Comparison of ENCODE assay signal across 20 cellular contexts in the genomic region with DNA sequence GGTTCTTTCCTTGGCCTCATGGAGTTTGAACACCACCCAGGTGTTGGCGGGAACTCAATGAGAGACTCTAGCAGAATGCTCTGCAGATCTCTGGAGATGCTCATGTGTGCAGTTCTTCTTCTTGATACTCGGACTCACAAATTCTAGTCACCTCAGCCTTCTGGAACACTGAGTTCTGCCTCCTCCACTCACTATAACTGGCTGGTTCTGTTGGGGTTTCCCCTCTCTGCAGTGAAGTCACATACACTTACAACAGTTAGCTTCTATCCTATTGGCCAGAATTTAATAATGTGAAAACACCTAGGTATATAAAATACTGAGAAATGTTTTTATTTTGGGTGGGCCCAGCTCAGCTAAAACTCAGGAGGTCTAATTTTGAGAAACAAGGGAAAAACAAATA.
"Had no signal": no experiment of that assay in that cellular context is flagged by ENCODE, and none has a peak within 500 bp of the region (broad histone marks: within the 10 kb centered on the region; RNA-seq: fewer than 3 reads in every experiment).

No MANE protein-coding gene starts in this region.

- DNase-seq: cortex of kidney; dorsolateral prefrontal cortex; effector memory CD4-positive, alpha-beta T cell; heart left ventricle; hippocampal formation; left colon; left ventricle myocardium superior; mesendoderm; naive thymus-derived CD4-positive, alpha-beta T cell; nephron progenitor cell; sigmoid colon; stimulated activated CD4-positive, alpha-beta T cell treated with anti-CD3 and anti-CD28 coated beads, Interleukin-2, amount 100 ng/mL, for 24 hours; stimulated activated CD4-positive, alpha-beta T cell treated with anti-CD3 and anti-CD28 coated beads, Interleukin-4, amount 100 ng/mL, for 4 hours; stimulated activated naive CD4-positive, alpha-beta T cell treated with Interleukin-2 at 50 U/mL for 16 hours; upper lobe of right lung had no signal

- H3K27ac ChIP-seq: dorsolateral prefrontal cortex, heart left ventricle, neutrophil, right atrium auricular region, sigmoid colon, skin epidermis, tibial nerve, upper lobe of right lung had no signal

- H3K4me3 Mint-ChIP-seq: nephron progenitor cell had no signal

- ATAC-seq: esophagus mucosa; heart left ventricle; left colon; left ventricle myocardium superior; naive thymus-derived CD4-positive, alpha-beta T cell; upper lobe of right lung had no signal

- H3K27me3 ChIP-seq: dorsolateral prefrontal cortex, heart left ventricle, right atrium auricular region, sigmoid colon, tibial nerve, upper lobe of right lung had no signal

- H3K4me1 ChIP-seq: heart left ventricle, right atrium auricular region, sigmoid colon, tibial nerve, upper lobe of right lung had no signal

- H3K4me1 Mint-ChIP-seq: nephron progenitor cell had no signal

- H3K27ac Mint-ChIP-seq: nephron progenitor cell had no signal

- H3K9me3 ChIP-seq: heart left ventricle, neutrophil, right atrium auricular region, sigmoid colon, tibial nerve, upper lobe of right lung had no signal
